In genomic region chr16:55015181-55015913, GRCh38 we compare ENCODE assay signal across 25 cellular contexts.
"Had no signal": no experiment of that assay in that cellular context is flagged by ENCODE, and none has a peak within 500 bp of the region (broad histone marks: within the 10 kb centered on the region; RNA-seq: fewer than 3 reads in every experiment).

No MANE protein-coding gene starts in this region.

- H3K27ac ChIP-seq: body of pancreas, WERI-Rb-1 had no signal

- H3K4me1 Mint-ChIP-seq: activated CD4-positive, alpha-beta memory T cell treated with anti-CD3 and anti-CD28 coated beads, Interleukin-2, amount 10 ng/mL, durations not matched to agents 7 days and 5 days; activated CD4-positive, alpha-beta T cell treated with anti-CD3 and anti-CD28 coated beads for 36 hours; activated T-helper 17 cell treated with anti-CD3 and anti-CD28 coated beads, Interleukin-2, amount 50 U/mL, for 72 hours had no signal

- H3K4me3 ChIP-seq: body of pancreas had no signal

- H3K27me3 ChIP-seq: body of pancreas had no signal

- H3K9me3 ChIP-seq: body of pancreas, SK-N-SH had no signal

- H3K27ac Mint-ChIP-seq: activated CD4-positive, alpha-beta memory T cell treated with anti-CD3 and anti-CD28 coated beads, Interleukin-2, amount 10 ng/mL, durations not matched to agents 7 days and 5 days; activated CD4-positive, alpha-beta T cell treated with anti-CD3 and anti-CD28 coated beads for 36 hours; activated naive CD4-positive, alpha-beta T cell treated with anti-CD3 and anti-CD28 coated beads for 36 hours; activated naive CD8-positive, alpha-beta T cell; activated T-helper 17 cell treated with anti-CD3 and anti-CD28 coated beads, Interleukin-2, amount 50 U/mL, for 72 hours had no signal

- H3K4me2 ChIP-seq: SK-N-SH had no signal

- H3K4me3 Mint-ChIP-seq: activated CD4-positive, alpha-beta memory T cell treated with anti-CD3 and anti-CD28 coated beads, Interleukin-2, amount 10 ng/mL, durations not matched to agents 7 days and 5 days; activated CD4-positive, alpha-beta T cell treated with anti-CD3 and anti-CD28 coated beads for 36 hours; activated naive CD4-positive, alpha-beta T cell treated with anti-CD3 and anti-CD28 coated beads for 36 hours; activated naive CD8-positive, alpha-beta T cell; activated T-helper 17 cell treated with anti-CD3 and anti-CD28 coated beads, Interleukin-2, amount 50 U/mL, for 72 hours had no signal

- FAIRE-seq: bronchial epithelial cell had no signal

- H3K4me1 ChIP-seq: body of pancreas had no signal

- DNase-seq: activated CD4-positive, alpha-beta memory T cell treated with anti-CD3 and anti-CD28 coated beads, Interleukin-2, amount 10 ng/mL, durations not matched to agents 7 days and 5 days; activated CD4-positive, alpha-beta T cell treated with anti-CD3 and anti-CD28 coated beads for 36 hours; activated CD4-positive, alpha-beta T cell treated with anti-CD3 and anti-CD28 coated beads, Interleukin-2, amount 50 U/mL, for 1 hour; activated gamma-delta T cell; activated naive CD4-positive, alpha-beta T cell treated with anti-CD3 and anti-CD28 coated beads for 36 hours; activated T-cell treated with anti-CD3 and anti-CD28 coated beads for 4 hours; activated T-cell treated with anti-CD3 and anti-CD28 coated beads, Interleukin-2, amount 50 U/mL, for 48 hours; amygdala; body of pancreas; central memory CD4-positive, alpha-beta T cell; Karpas-422; NCI-H1417; NCI-H1930; NCI-H2171; NCI-H2227 treated with DMSO at 0.1 percent for 48 hours; NCI-H446 treated with DMSO at 0.1 percent for 48 hours; NCI-H526; NCI-H774; RPMI8226; SK-N-SH; T-helper 1 cell; WERI-Rb-1 had no signal

- H3K36me3 Mint-ChIP-seq: activated naive CD8-positive, alpha-beta T cell had no signal

- H3K9ac ChIP-seq: SK-N-SH had no signal

- H3K36me3 ChIP-seq: WERI-Rb-1 had no signal

- H3K27me3 Mint-ChIP-seq: activated CD4-positive, alpha-beta memory T cell treated with anti-CD3 and anti-CD28 coated beads, Interleukin-2, amount 10 ng/mL, durations not matched to agents 7 days and 5 days had no signal

- H3K9me3 Mint-ChIP-seq: activated T-helper 17 cell treated with anti-CD3 and anti-CD28 coated beads, Interleukin-2, amount 50 U/mL, for 72 hours had no signal
